Comparison of ENCODE assay signal across 8 cellular contexts in genomic region chr1:148263906-148264255, GRCh38.
A peak's percentile ranks its signal among the peaks of the same experiment; 100 is the strongest.
DNase-seq lines count a peak whose midpoint lies in the region; ATAC-seq, FAIRE-seq and TF ChIP-seq lines count a peak whose summit lies in the region.

No MANE protein-coding gene starts in this region.

- H3K27ac ChIP-seq in A549: peak overlapping the region; percentile 80 to 90
- peak overlapping the region; percentile 78 for H3K27ac ChIP-seq in HCT116 (ENCODE audit: low read depth, low read length)
- no peak overlapping the region for H3K27ac ChIP-seq in HepG2 (ENCODE audit: extremely low read length, insufficient read depth, low read length)
- peak overlapping the region; percentile 57 to 78 (median 65) for H3K27ac ChIP-seq in transverse colon

- H3K9ac ChIP-seq in HCT116 (ENCODE audit: low read length): peak overlapping the region; percentile 80
- H3K9ac ChIP-seq in HepG2 (ENCODE audit: insufficient read depth, low read depth, low read length): peak overlapping the region; percentile 61

- H3K4me3 ChIP-seq in A549 (peak overlapping the region; percentile 52), HCT116 (replicated peaks in 1 of 2; ENCODE audit: low read depth in 1 of 2, low read length in 2 of 2) (peak overlapping the region; percentile 41 to 59), HepG2 (replicated peaks in 1 of 3; ENCODE audit: insufficient read depth in 1 of 3, low read depth in 2 of 3, low read length in 3 of 3) (peak overlapping the region; percentile 32 to 63 (median 53)), transverse colon (peak overlapping the region; percentile 31 to 55 (median 42))

- TF ChIP-seq POLR2A in A549 (IDR thresholded peaks at IDR 0.05; ENCODE audit: low read length) (no peak), HCT116 (IDR thresholded peaks at IDR 0.05; ENCODE audit: borderline replicate concordance, extremely low read depth, insufficient read depth, insufficient read length) (no peak), HepG2 (IDR thresholded peaks at IDR 0.05; ENCODE audit: insufficient read depth in 1 of 2, low read depth in 2 of 2, low read length in 2 of 2) (no peak), transverse colon (IDR thresholded peaks at IDR 0.05) (no peak)

- H2AFZ ChIP-seq in HCT116 (ENCODE audit: low read depth, low read length, poor library complexity, severe bottlenecking) (no peak overlapping the region), HepG2 (ENCODE audit: low read length) (peak overlapping the region; percentile 9)

- TF ChIP-seq CTCF in A549 (IDR thresholded peaks at IDR 0.05) (no peak), HCT116 (IDR thresholded peaks at IDR 0.05 in 2 of 3, conservative IDR thresholded peaks at IDR 0.05 in 1 of 3; ENCODE audit: borderline replicate concordance in 1 of 3, insufficient read depth in 1 of 3, low read depth in 2 of 3, low read length in 2 of 3) (no peak), HepG2 (CRISPR knock-in tag; IDR thresholded peaks at IDR 0.05) (no peak), transverse colon (IDR thresholded peaks at IDR 0.05) (no peak)

- no peaks in the 10 kb centered on the region for H3K9me2 ChIP-seq in HCT116 (ENCODE audit: insufficient read depth)

- peak overlapping the region; percentile 93 for H3K4me3 Mint-ChIP-seq in activated naive CD8-positive, alpha-beta T cell

- H3K27me3 Mint-ChIP-seq in activated naive CD8-positive, alpha-beta T cell: no peaks in the 10 kb centered on the region

- peak overlapping the region; percentile 99 for H3K27ac Mint-ChIP-seq in activated naive CD8-positive, alpha-beta T cell

- no peaks in the 10 kb centered on the region for H3K79me2 ChIP-seq in HCT116 (ENCODE audit: insufficient read depth, low read length)
- H3K79me2 ChIP-seq in HepG2 (ENCODE audit: insufficient read depth, low read length): no peaks in the 10 kb centered on the region

- no peaks in the 10 kb centered on the region for H3K27me3 ChIP-seq in HCT116 (ENCODE audit: insufficient read depth, low read length)
- peaks cover 0 to 9% of the 10 kb centered on the region in 2 experiments; a peak in 2 of 5 replicates for H3K27me3 ChIP-seq in HepG2 (ENCODE audit: control insufficient read depth in 1 of 2, insufficient read depth in 2 of 2, low read length in 2 of 2)
- peaks cover 11% of the 10 kb centered on the region for H3K27me3 ChIP-seq in transverse colon

- peaks cover 19% of the 10 kb centered on the region for H3K4me1 Mint-ChIP-seq in activated naive CD8-positive, alpha-beta T cell (ENCODE audit: low read depth)

- H3K36me3 Mint-ChIP-seq in activated naive CD8-positive, alpha-beta T cell: no peaks in the 10 kb centered on the region

- no peak for TF ChIP-seq EP300 in A549 (IDR thresholded peaks at IDR 0.05)
- TF ChIP-seq EP300 in HepG2 (IDR thresholded peaks at IDR 0.05; ENCODE audit: low read depth in 2 of 2, low read length in 2 of 2): no peak
- TF ChIP-seq EP300 in HepG2 (CRISPR knock-in tag; IDR thresholded peaks at IDR 0.05; ENCODE audit: borderline replicate concordance): no peak
- TF ChIP-seq EP300 in transverse colon (IDR thresholded peaks at IDR 0.05; ENCODE audit: low read depth): no peak

- POLR2A ChIA-PET in A549 (lab: Yijun Ruan, JAX): interaction anchor here (0.8 to 3.1 kb wide), 14 partner anchors 9 to 1887 kb away, joined by 3 to 104 read pairs (median 6); partner anchors contain the start of genes ACP6 and NBPF11
- POLR2A ChIA-PET in HCT116 (lab: Charles Lee): interaction anchor here (0.8 to 5.6 kb wide), 27 partner anchors 8 to 1887 kb away, joined by 3 to 366 read pairs (median 6); partner anchors contain the start of gene NBPF11
- POLR2A ChIA-PET in HepG2 (lab: Yijun Ruan, JAX): interaction anchor here (0.8 to 1.3 kb wide), 5 partner anchors 33 to 225 kb away, joined by 3 to 34 read pairs (median 3); no protein-coding TSS in a partner anchor

- FAIRE-seq in A549 (lab: Jason Lieb, UNC): no peak
- FAIRE-seq in HepG2 (lab: Jason Lieb, UNC): no peak

- in situ Hi-C loops in HepG2 (cut with HindIII; ENCODE audit: extremely low pct_ligation_motif_present, low pct_unique_long_range_greater_than_20kb): no loop called here
- in situ Hi-C loops in transverse colon (cut with MboI; ENCODE audit: low pct_ligation_motif_present in 1 of 4, low pct_unique_long_range_greater_than_20kb in 1 of 4, low sequenced_read_pairs in 3 of 4): no loop called here

- peak overlapping the region; percentile 96 for H3K4me2 ChIP-seq in A549
- H3K4me2 ChIP-seq in HCT116 (ENCODE audit: low read length): peak overlapping the region; percentile 96
- H3K4me2 ChIP-seq in HepG2 (ENCODE audit: low read depth, low read length): peak overlapping the region; percentile 89

- H3K9me3 ChIP-seq in A549: no peaks in the 10 kb centered on the region
- H3K9me3 ChIP-seq in HCT116 (ENCODE audit: control insufficient read depth in 1 of 2, insufficient read depth in 1 of 2, low read depth in 1 of 2, low read length in 2 of 2): no peaks in the 10 kb centered on the region
- no peaks in the 10 kb centered on the region for H3K9me3 ChIP-seq in HepG2 (ENCODE audit: low read length)
- H3K9me3 ChIP-seq in transverse colon: no peaks in the 10 kb centered on the region

- DNase-seq in A549 (ENCODE audit: low read depth in 1 of 2, low spot score in 1 of 2): peak in 1 of 2 experiments; percentile 7
- DNase-seq in HCT116 (ENCODE audit: low read depth, low spot score): no peak
- no peak for DNase-seq in HepG2 (ENCODE audit: low spot score)
- peak; percentile 57 for DNase-seq in transverse colon
- DNase-seq in retina: no peak
- DNase-seq in GDM1 (lab: John Stamatoyannopoulos, UW): no peak

- intact Hi-C loops in HCT116 (cut with micrococcal nuclease): loop anchor here (1.0 to 10.0 kb wide), 3 partner anchors 70 to 261 kb away; no protein-coding TSS in a partner anchor
- intact Hi-C loops in HepG2 (cut with micrococcal nuclease; ENCODE audit: unreplicated experiment): no loop called here
- intact Hi-C loops in transverse colon (cut with DNase I; ENCODE audit: low total_unique reads): no loop called here

- 2% methylated on average over 15 of the region's 17 CpGs for WGBS in A549 (ENCODE audit: missing lambda C conversion rate)
- WGBS in HepG2 (ENCODE audit: low lambda C conversion rate): 2% methylated on average over 17 of the region's 17 CpGs
- 2 to 10% methylated on average over 2 to 17 of the region's 17 CpGs for WGBS in transverse colon (ENCODE audit: low coverage in 1 of 2), 2 donors

- ATAC-seq in A549 (peak in 1 of 2 experiments; percentile 6; a peak in 3 of 6 replicates), HCT116 (no peak; the same call in 1 of the 2 replicates), HepG2 (peak; percentile 70; the same call in 2 of the 3 replicates), HG02970 (IDR thresholded peaks at IDR 0.05; ENCODE audit: low FRiP score, unreplicated experiment) (no peak)

- H3K36me3 ChIP-seq in HCT116 (ENCODE audit: control insufficient read depth in 1 of 2, insufficient read depth in 2 of 2, low read length in 2 of 2) (no peaks in the 10 kb centered on the region), HepG2 (replicated peaks in 1 of 2; ENCODE audit: control insufficient read depth in 1 of 2, insufficient read depth in 2 of 2, low read length in 2 of 2) (no peaks in the 10 kb centered on the region), transverse colon (no peaks in the 10 kb centered on the region)

- H4K20me1 ChIP-seq in HCT116 (ENCODE audit: insufficient read depth) (no peaks in the 10 kb centered on the region), HepG2 (ENCODE audit: insufficient read depth, low read length) (no peaks in the 10 kb centered on the region)

- 0 out of 3 replicates have a peak, but pooled peaks cover 3% of the 10 kb centered on the region for H3K4me1 ChIP-seq in A549
- H3K4me1 ChIP-seq in HCT116 (ENCODE audit: control insufficient read depth in 1 of 2, insufficient read depth in 2 of 2, low read length in 2 of 2): peaks cover 4 to 33% of the 10 kb centered on the region in 2 experiments; a peak in 3 of 4 replicates
- peaks cover 6% of the 10 kb centered on the region; the same call in 1 of the 2 replicates for H3K4me1 ChIP-seq in HepG2 (ENCODE audit: insufficient read depth, low read length)
- peaks cover 0 to 6% (median 3%) of the 10 kb centered on the region in 4 donors for H3K4me1 ChIP-seq in transverse colon

- CTCF ChIA-PET in A549 (lab: Yijun Ruan, JAX): interaction anchor here (1.2 kb wide), 1 partner anchor 52 kb away, joined by 3 read pairs; no protein-coding TSS in a partner anchor
- CTCF ChIA-PET in HCT116 (lab: Charles Lee): interaction anchor here (1.0 kb wide), 1 partner anchor 70 kb away, joined by 5 read pairs; no protein-coding TSS in a partner anchor
- CTCF ChIA-PET in HepG2 (lab: Yijun Ruan, JAX; ENCODE audit: low intra/inter-chr PET ratio, low total read pairs): no interaction called here

- no peaks in the 10 kb centered on the region for H3K9me3 Mint-ChIP-seq in activated naive CD8-positive, alpha-beta T cell (ENCODE audit: low read depth)

- RAD21 ChIA-PET in HCT116 (lab: Charles Lee; ENCODE audit: low non-redundant PET in 1 of 2, low total read pairs in 2 of 2, uncharacterized antibody in 2 of 2, unreplicated experiment in 2 of 2): interaction anchor here in 1 of 2 experiments (0.7 kb wide), 1 partner anchor 70 kb away, joined by 3 read pairs; no protein-coding TSS in a partner anchor

- TF ChIP-seq RAD21 in A549 (conservative IDR thresholded peaks at IDR 0.05 in 1 of 2, IDR thresholded peaks at IDR 0.05 in 1 of 2) (0 out of 5 replicates have a peak, but pooled peaks of 1 of the 2 experiments have one; percentile 0), HCT116 (IDR thresholded peaks at IDR 0.05; ENCODE audit: low read depth) (no peak), HepG2 (CRISPR knock-in tag; IDR thresholded peaks at IDR 0.05) (no peak)

- BruUV-seq in HCT116 (replicated peaks; lab: Mats Ljungman, UMichigan) (no TSS peak), HepG2 (replicated peaks; lab: Mats Ljungman, UMichigan) (no TSS peak)

TF ChIP-seq in A549, 52 proteins besides CTCF, POLR2A, EP300 and RAD21 (continues in another document):
- TF ChIP-seq ZSCAN20 (CRISPR knock-in tag; IDR thresholded peaks at IDR 0.05): no peak

TF ChIP-seq in HCT116, 20 proteins besides CTCF, POLR2A, EP300 and RAD21:
- TF ChIP-seq POLR2AphosphoS5 (IDR thresholded peaks at IDR 0.05; ENCODE audit: low read depth, low read length) (no peak), CEBPB (IDR thresholded peaks at IDR 0.05; ENCODE audit: low read depth) (no peak), ZNF274 (IDR thresholded peaks at IDR 0.05; ENCODE audit: low read depth, low read length) (no peak)

TF ChIP-seq in HepG2, 621 proteins besides CTCF, POLR2A, EP300 and RAD21 (continues in another document):
- TF ChIP-seq SYNCRIP (IDR thresholded peaks at IDR 0.05; ENCODE audit: insufficient read depth, low read depth, low read length): no peak
- TF ChIP-seq GTF3A (CRISPR knock-in tag; conservative IDR thresholded peaks at IDR 0.05): no peak
